3 cellular contexts compared by ENCODE assay signal in the genomic region with DNA sequence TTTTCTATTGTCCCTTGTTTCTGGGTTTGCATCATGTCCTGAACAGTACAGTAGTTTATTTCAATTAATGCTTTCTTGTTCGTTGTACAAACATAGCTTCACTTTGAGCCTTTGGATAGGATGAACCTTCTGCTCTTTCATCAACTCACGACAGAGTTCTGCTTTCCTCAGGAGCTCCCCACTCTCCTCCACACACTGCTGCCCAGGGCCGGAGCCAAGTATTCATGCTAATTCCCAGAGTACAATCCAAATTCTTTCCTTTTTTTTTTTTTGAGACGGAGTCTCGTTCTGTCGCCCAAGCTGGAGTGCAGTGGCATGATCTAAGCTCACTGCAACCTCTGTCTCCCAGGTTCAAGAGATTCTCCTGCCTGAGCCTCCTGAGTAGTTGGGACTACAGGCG.
TF ChIP-seq lines count a peak whose summit lies in the region.

No MANE protein-coding gene starts in this region.

TF ChIP-seq in HepG2, 621 proteins besides CTCF, POLR2A, EP300 and RAD21:
- TF ChIP-seq FLYWCH1 (CRISPR knock-in tag; IDR thresholded peaks at IDR 0.05): no peak
- no peak for TF ChIP-seq SALL1 (CRISPR knock-in tag; IDR thresholded peaks at IDR 0.05)
- no peak for TF ChIP-seq ZFY (CRISPR knock-in tag; IDR thresholded peaks at IDR 0.05)
- TF ChIP-seq XBP1 (CRISPR knock-in tag; IDR thresholded peaks at IDR 0.05): no peak

TF ChIP-seq in H1, 55 proteins besides CTCF, POLR2A, EP300 and RAD21:
- no peak for TF ChIP-seq MAX (IDR thresholded peaks at IDR 0.05)
- TF ChIP-seq SP2 (IDR thresholded peaks at IDR 0.05; ENCODE audit: low read length): no peak
- TF ChIP-seq SRF (IDR thresholded peaks at IDR 0.05; ENCODE audit: low read depth, low read length): no peak
- TF ChIP-seq EGR1 (IDR thresholded peaks at IDR 0.05; ENCODE audit: borderline replicate concordance, low read depth, low read length): no peak
- TF ChIP-seq, protein P1, sequence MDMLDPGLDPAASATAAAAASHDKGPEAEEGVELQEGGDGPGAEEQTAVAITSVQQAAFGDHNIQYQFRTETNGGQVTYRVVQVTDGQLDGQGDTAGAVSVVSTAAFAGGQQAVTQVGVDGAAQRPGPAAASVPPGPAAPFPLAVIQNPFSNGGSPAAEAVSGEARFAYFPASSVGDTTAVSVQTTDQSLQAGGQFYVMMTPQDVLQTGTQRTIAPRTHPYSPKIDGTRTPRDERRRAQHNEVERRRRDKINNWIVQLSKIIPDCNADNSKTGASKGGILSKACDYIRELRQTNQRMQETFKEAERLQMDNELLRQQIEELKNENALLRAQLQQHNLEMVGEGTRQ (IDR thresholded peaks at IDR 0.05; ENCODE audit: low read length): no peak
- no peak for TF ChIP-seq FOSL1 (IDR thresholded peaks at IDR 0.05; ENCODE audit: insufficient read depth, low read depth, low read length)
- no peak for TF ChIP-seq KDM1A (IDR thresholded peaks at IDR 0.05; ENCODE audit: borderline replicate concordance, low read length)
- TF ChIP-seq SIX5 (IDR thresholded peaks at IDR 0.05; ENCODE audit: low read depth, low read length): no peak
- no peak for TF ChIP-seq SP4 (IDR thresholded peaks at IDR 0.05; ENCODE audit: low read length)
- TF ChIP-seq YY1 (IDR thresholded peaks at IDR 0.05; ENCODE audit: low read depth, low read length): no peak
- TF ChIP-seq, protein P2, sequence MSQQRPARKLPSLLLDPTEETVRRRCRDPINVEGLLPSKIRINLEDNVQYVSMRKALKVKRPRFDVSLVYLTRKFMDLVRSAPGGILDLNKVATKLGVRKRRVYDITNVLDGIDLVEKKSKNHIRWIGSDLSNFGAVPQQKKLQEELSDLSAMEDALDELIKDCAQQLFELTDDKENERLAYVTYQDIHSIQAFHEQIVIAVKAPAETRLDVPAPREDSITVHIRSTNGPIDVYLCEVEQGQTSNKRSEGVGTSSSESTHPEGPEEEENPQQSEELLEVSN (IDR thresholded peaks at IDR 0.05): no peak

TF ChIP-seq in GM12891, 5 proteins besides CTCF, POLR2A, EP300 and RAD21:
- no peak for TF ChIP-seq TAF1 (IDR thresholded peaks at IDR 0.05; ENCODE audit: low read depth, low read length)
